10 cellular contexts compared by ENCODE assay signal in genomic region chr11:108224366-108224765, GRCh38. TPM values are rescaled to one million over a fixed set of nuclear protein-coding genes. Genes with fewer than 3 reads are reported as not detected.
DNase-seq lines count a peak whose midpoint lies in the region; ATAC-seq and TF ChIP-seq lines count a peak whose summit lies in the region.
"Had no signal": no experiment of that assay in that cellular context is flagged by ENCODE, and none has a peak within 500 bp of the region (broad histone marks: within the 10 kb centered on the region; RNA-seq: fewer than 3 reads in every experiment).

No MANE protein-coding gene starts in this region.

- CTCF ChIA-PET in IMR-90 (lab: Yijun Ruan, JAX) (no interaction called here), Calu3 (lab: Charles Lee) (interaction anchor here (0.5 kb wide), 1 partner anchor 212 kb away, joined by 4 read pairs; no protein-coding TSS in a partner anchor)

- H2BK20ac ChIP-seq in IMR-90 (ENCODE audit: low read depth, low read length), result no peak overlapping the region

- H3K79me2 ChIP-seq in ACC112 (ENCODE audit: control insufficient read depth, insufficient read depth, low read length, unreplicated experiment), result peaks cover 66% of the 10 kb centered on the region

- peak overlapping the region; percentile 37; the same call in 1 of the 2 replicates for H3K4ac ChIP-seq in IMR-90 (ENCODE audit: low read depth, low read length)

- in situ Hi-C loops in IMR-90 (cut with MboI; ENCODE audit: low sequenced_read_pairs), result no loop called here
- in situ Hi-C loops in KBM-7 (cut with MboI; ENCODE audit: low pct_unique_long_range_greater_than_20kb, low sequenced_read_pairs), result no loop called here
- in situ Hi-C loops in GM13977 (cut with MboI; ENCODE audit: low pct_unique_long_range_greater_than_20kb, low sequenced_read_pairs, unreplicated experiment), result no loop called here

- ATAC-seq in IMR-90 (ENCODE audit: low read depth), result no peak

- peaks cover 9% of the 10 kb centered on the region for H3K36me3 Mint-ChIP-seq in Calu3 (ENCODE audit: insufficient read depth, unreplicated experiment)

- H2BK15ac ChIP-seq in IMR-90 (ENCODE audit: low read depth, low read length), result no peak overlapping the region

- H3K4me1 ChIP-seq in ACC112 (ENCODE audit: control insufficient read depth, insufficient read depth, low read length, unreplicated experiment), result peaks cover 28% of the 10 kb centered on the region
- H3K4me1 ChIP-seq in IMR-90 (ENCODE audit: control insufficient read depth, insufficient read depth, low read length), result 0 out of 2 replicates have a peak, but pooled peaks cover 1% of the 10 kb centered on the region
- H3K4me1 ChIP-seq in mononuclear cell (ENCODE audit: insufficient read depth, low read length), result peaks cover 48% of the 10 kb centered on the region

- peak overlapping the region; percentile 95 for H3K14ac ChIP-seq in IMR-90 (replicated peaks; ENCODE audit: low read depth, low read length)

- H3K36me3 ChIP-seq in ACC112 (ENCODE audit: insufficient read depth, low read length) (peaks cover 13% of the 10 kb centered on the region), IMR-90 (ENCODE audit: control insufficient read depth, insufficient read depth, low read length) (peaks cover 4% of the 10 kb centered on the region)

- no peak for DNase-seq in IMR-90
- DNase-seq in choroid plexus epithelial cell (ENCODE audit: low read depth), result no peak
- no peak for DNase-seq in Calu3
- DNase-seq in KBM-7, result no peak
- no peak for DNase-seq in NCI-H82 treated with DMSO at 0.1 percent for 48 hours (lab: John Stamatoyannopoulos, UW; ENCODE audit: unreplicated experiment)
- DNase-seq in GM13977 (ENCODE audit: low spot score), result no peak
- DNase-seq: activated CD4-positive, CD25-positive, alpha-beta regulatory T cell; stimulated activated CD4-positive, alpha-beta T cell treated with anti-CD3 and anti-CD28 coated beads, Interleukin-4, amount 100 ng/mL, for 1 hour had no signal

- peak overlapping the region in 1 of 2 experiments; percentile 85; a peak in 3 of 4 replicates for H4K8ac ChIP-seq in IMR-90 (ENCODE audit: low read depth in 2 of 2, low read length in 2 of 2)

- no peak overlapping the region for H2BK120ac ChIP-seq in IMR-90 (ENCODE audit: low read depth, low read length)

- H3K9me1 ChIP-seq in IMR-90 (ENCODE audit: insufficient read depth, low read length), result 0 out of 2 replicates have a peak, but pooled peaks cover 2% of the 10 kb centered on the region

- POLR2A ChIA-PET in IMR-90 (lab: Charles Lee; ENCODE audit: unreplicated experiment), result no interaction called here

- no peaks in the 10 kb centered on the region for H3K9me3 Mint-ChIP-seq in Calu3 (ENCODE audit: low read depth, unreplicated experiment)

- dilution Hi-C loops in IMR-90 (cut with HindIII; ENCODE audit: low sequenced_read_pairs, unreplicated experiment), result no loop called here

- no peak overlapping the region for H2AK9ac ChIP-seq in IMR-90 (replicated peaks; ENCODE audit: low read depth, low read length, poor library complexity)

- TF ChIP-seq RAD21 in IMR-90 (IDR thresholded peaks at IDR 0.05; ENCODE audit: low read length), result no peak

- no peak overlapping the region for H3K27ac Mint-ChIP-seq in Calu3 (ENCODE audit: unreplicated experiment)

- H3K4me3 ChIP-seq in ACC112 (ENCODE audit: low read depth, low read length), result peak overlapping the region; percentile 98
- peak overlapping the region; percentile 73; the same call in 1 of the 2 replicates for H3K4me3 ChIP-seq in IMR-90 (ENCODE audit: insufficient read depth, low read depth, low read length)
- H3K4me3 ChIP-seq in choroid plexus epithelial cell (ENCODE audit: low read depth, low read length), result peak overlapping the region; percentile 92
- peak overlapping the region; percentile 75 for H3K4me3 ChIP-seq in mononuclear cell (ENCODE audit: low read length)

- peak overlapping the region; percentile 94 for H3K27ac ChIP-seq in ACC112 (ENCODE audit: low read depth, low read length)
- H3K27ac ChIP-seq in IMR-90 (ENCODE audit: insufficient read depth, low read length), result no peak overlapping the region

- WGBS in IMR-90 (ENCODE audit: extremely low coverage in 2 of 2, insufficient read length in 1 of 2), 2 experiments, result no CpG with 5 or more reads among the region's 4 CpGs

- H3K18ac ChIP-seq in IMR-90 (ENCODE audit: low read depth, low read length), result peak overlapping the region; percentile 16; the same call in 1 of the 2 replicates

- peak overlapping the region; percentile 92; the same call in 1 of the 2 replicates for H3K9ac ChIP-seq in IMR-90 (ENCODE audit: low read depth, low read length)

- no peak overlapping the region for H3K4me3 Mint-ChIP-seq in Calu3 (ENCODE audit: low read depth, unreplicated experiment)

- peak overlapping the region; percentile 95; the same call in 1 of the 2 replicates for H3K23ac ChIP-seq in IMR-90 (ENCODE audit: low read depth, low read length)

- peaks cover 12 to 48% of the 10 kb centered on the region in 2 experiments for H3K79me1 ChIP-seq in IMR-90 (ENCODE audit: low read depth in 1 of 2, low read length in 2 of 2)

- no peak for TF ChIP-seq POLR2A in IMR-90 (IDR thresholded peaks at IDR 0.05; ENCODE audit: low read depth, low read length)

- no peak overlapping the region for H3K56ac ChIP-seq in IMR-90 (ENCODE audit: extremely low read depth, insufficient read depth, low read length)

- no peaks in the 10 kb centered on the region for H3K27me3 ChIP-seq in ACC112 (ENCODE audit: insufficient read depth, low read length)
- H3K27me3 ChIP-seq in IMR-90 (ENCODE audit: control insufficient read depth, insufficient read depth, low read length), result no peaks in the 10 kb centered on the region
- no peaks in the 10 kb centered on the region for H3K27me3 ChIP-seq in mononuclear cell (ENCODE audit: insufficient read depth, low read length)

- peak overlapping the region; percentile 97 for H2BK5ac ChIP-seq in IMR-90 (ENCODE audit: low read depth, low read length, poor library complexity, severe bottlenecking)

- no peak overlapping the region for H2AK5ac ChIP-seq in IMR-90 (ENCODE audit: low read depth, low read length)

- H3K9me3 ChIP-seq in IMR-90 (ENCODE audit: control insufficient read depth, insufficient read depth, low read length), result no peaks in the 10 kb centered on the region
- H3K9me3 ChIP-seq in mononuclear cell (ENCODE audit: low read depth, low read length), result no peaks in the 10 kb centered on the region

- H3K4me1 Mint-ChIP-seq in Calu3 (ENCODE audit: low read depth, unreplicated experiment), result peaks cover 18% of the 10 kb centered on the region

- H3K27me3 Mint-ChIP-seq in Calu3 (ENCODE audit: unreplicated experiment), result no peaks in the 10 kb centered on the region

- H4K91ac ChIP-seq in IMR-90 (ENCODE audit: insufficient read depth, low read depth, low read length), result no peak overlapping the region; the same call in 1 of the 2 replicates

- intact Hi-C loops in IMR-90 (cut with micrococcal nuclease) (loop anchor here (5.0 to 10.0 kb wide), 2 partner anchors 102 to 240 kb away; partner anchors contain the start of genes ACAT1 and C11orf65), Calu3 (cut with micrococcal nuclease; ENCODE audit: unreplicated experiment) (loop anchor here (5.0 kb wide), 1 partner anchor 423 kb away; no protein-coding TSS in a partner anchor)

- H2AFZ ChIP-seq in ACC112 (ENCODE audit: low read length, unreplicated experiment) (no peak overlapping the region), IMR-90 (replicated peaks; ENCODE audit: low read length, poor library complexity) (no peak overlapping the region)

- peak overlapping the region; percentile 87; the same call in 1 of the 2 replicates for H4K5ac ChIP-seq in IMR-90 (ENCODE audit: low read depth, low read length)

- BruUV-seq in IMR-90 (replicated peaks; lab: Mats Ljungman, UMichigan), result no TSS peak
- BruUV-seq in Calu3 (replicated peaks; lab: Mats Ljungman, UMichigan), result no TSS peak

- TF ChIP-seq CTCF in IMR-90 (conservative IDR thresholded peaks at IDR 0.05; ENCODE audit: low read depth, low read length) (no peak), choroid plexus epithelial cell (conservative IDR thresholded peaks at IDR 0.05; ENCODE audit: low read depth, low read length) (no peak), Calu3 (IDR thresholded peaks at IDR 0.05; ENCODE audit: unreplicated experiment) (no peak), GM13977 (IDR thresholded peaks at IDR 0.05; ENCODE audit: extremely low read depth, insufficient read depth, missing control alignments) (no peak)

- peaks cover 4% of the 10 kb centered on the region; the same call in 1 of the 2 replicates for H4K20me1 ChIP-seq in IMR-90 (ENCODE audit: insufficient read depth, low read length)

- peak overlapping the region; percentile 89 for H3K4me2 ChIP-seq in IMR-90 (ENCODE audit: low read depth, low read length)

TF ChIP-seq in IMR-90, 13 proteins besides CTCF, POLR2A, EP300 and RAD21 (continues in another document):
- TF ChIP-seq ELK1 (IDR thresholded peaks at IDR 0.05; ENCODE audit: borderline replicate concordance, low read depth, low read length) (no peak), NFE2L2 (IDR thresholded peaks at IDR 0.05; ENCODE audit: low read depth, low read length) (no peak), MAFK (IDR thresholded peaks at IDR 0.05; ENCODE audit: low read depth, low read length) (no peak), CEBPB (IDR thresholded peaks at IDR 0.05; ENCODE audit: low read depth, low read length) (no peak), FOS (IDR thresholded peaks at IDR 0.05; ENCODE audit: low read depth, low read length) (no peak), RCOR1 (IDR thresholded peaks at IDR 0.05; ENCODE audit: insufficient replicate concordance, low read length) (no peak)

RNA-seq across cellular contexts. Expression of gene ATM, which starts 1.5 kb away (rescaled TPM):
- total RNA-seq in IMR-90 (2012; rRNA removed) (30.6 and 54.4 TPM in 2 replicates), mononuclear cell (435 TPM), Calu3 (2022) (39.5 and 39.8 TPM in 2 replicates)
- 12.8 and 18.1 TPM in 2 replicates for polyA plus RNA-seq in IMR-90 (2012; rRNA removed)
- polyA plus RNA-seq in IMR-90 (2012; cell fraction: cytosol; rRNA removed), result 1.1 and 2.8 TPM in 2 replicates
- 5.6 and 46.3 TPM in 2 replicates for polyA plus RNA-seq in IMR-90 (2012; cell fraction: nucleus; rRNA removed; ENCODE audit: low replicate concordance)

RNA-seq across cellular contexts. Expression of gene NPAT, which starts 1.9 kb away (rescaled TPM):
- total RNA-seq in IMR-90 (2012; rRNA removed), result 10.6 and 13.3 TPM in 2 replicates
- 2.8 and 3.1 TPM in 2 replicates for polyA plus RNA-seq in IMR-90 (2012; rRNA removed)
- polyA plus RNA-seq in IMR-90 (2012; cell fraction: cytosol; rRNA removed), result 0.54 and 0.68 TPM in 2 replicates
- polyA plus RNA-seq in IMR-90 (2012; cell fraction: nucleus; rRNA removed; ENCODE audit: low replicate concordance), result 0.60 and 4.7 TPM in 2 replicates
- 46.0 TPM for total RNA-seq in mononuclear cell
- total RNA-seq in Calu3 (2022), result 11.5 and 13.9 TPM in 2 replicates
